Comparison of ENCODE assay signal across 21 cellular contexts in genomic region chr21:35284199-35284598, GRCh38.
A peak's percentile ranks its signal among the peaks of the same experiment; 100 is the strongest.
DNase-seq lines count a peak whose midpoint lies in the region; ATAC-seq and TF ChIP-seq lines count a peak whose summit lies in the region.
"Had no signal": no experiment of that assay in that cellular context is flagged by ENCODE, and none has a peak within 500 bp of the region (broad histone marks: within the 10 kb centered on the region; RNA-seq: fewer than 3 reads in every experiment).

No MANE protein-coding gene starts in this region.

- no peak overlapping the region for H3K27ac Mint-ChIP-seq in activated CD4-positive, alpha-beta T cell treated with anti-CD3 and anti-CD28 coated beads, Interleukin-2, amount 10 ng/mL, durations not matched to agents 7 days and 5 days
- H3K27ac Mint-ChIP-seq in naive thymus-derived CD8-positive, alpha-beta T cell: peak overlapping the region in 1 of 10 donors; percentile 13
- H3K27ac Mint-ChIP-seq: activated CD4-positive, alpha-beta T cell treated with anti-CD3 and anti-CD28 coated beads for 36 hours; B cell had no signal

- H3K4me1 ChIP-seq in IMR-90 (ENCODE audit: control insufficient read depth, insufficient read depth, low read length): no peaks in the 10 kb centered on the region
- H3K4me1 ChIP-seq in osteoblast (ENCODE audit: insufficient read depth, low read length): no peaks in the 10 kb centered on the region
- H3K4me1 ChIP-seq: body of pancreas had no signal

- no peak for TF ChIP-seq POLR2A in IMR-90 (IDR thresholded peaks at IDR 0.05; ENCODE audit: low read depth, low read length)

- H2BK20ac ChIP-seq in IMR-90 (ENCODE audit: low read depth, low read length): no peak overlapping the region

- H3K4ac ChIP-seq in IMR-90 (ENCODE audit: low read depth, low read length): no peak overlapping the region

- H2AFZ ChIP-seq in IMR-90 (replicated peaks; ENCODE audit: low read length, poor library complexity) (no peak overlapping the region), osteoblast (ENCODE audit: low read length) (peak overlapping the region; percentile 57)

- H3K27me3 Mint-ChIP-seq in activated CD4-positive, alpha-beta T cell treated with anti-CD3 and anti-CD28 coated beads, Interleukin-2, amount 10 ng/mL, durations not matched to agents 7 days and 5 days: no peaks in the 10 kb centered on the region
- peaks cover 0 to 4% (median 0%) of the 10 kb centered on the region in 5 donors for H3K27me3 Mint-ChIP-seq in naive thymus-derived CD8-positive, alpha-beta T cell
- H3K27me3 Mint-ChIP-seq: activated CD4-positive, alpha-beta T cell treated with anti-CD3 and anti-CD28 coated beads for 36 hours; B cell had no signal

- intact Hi-C loops in IMR-90 (cut with micrococcal nuclease): no loop called here

- peaks cover 25% of the 10 kb centered on the region for H3K9me3 Mint-ChIP-seq in activated CD4-positive, alpha-beta T cell treated with anti-CD3 and anti-CD28 coated beads, Interleukin-2, amount 10 ng/mL, durations not matched to agents 7 days and 5 days
- H3K9me3 Mint-ChIP-seq in naive thymus-derived CD8-positive, alpha-beta T cell: peaks cover 0 to 23% (median 17%) of the 10 kb centered on the region in 9 donors

- H3K4me3 ChIP-seq in IMR-90 (ENCODE audit: insufficient read depth, low read depth, low read length) (no peak overlapping the region), osteoblast (ENCODE audit: insufficient read depth, low read length) (no peak overlapping the region)
- H3K4me3 ChIP-seq: body of pancreas, coronary artery had no signal

- no peak overlapping the region for H3K18ac ChIP-seq in IMR-90 (ENCODE audit: low read depth, low read length)

- H3K27ac ChIP-seq in IMR-90 (ENCODE audit: insufficient read depth, low read length): no peak overlapping the region
- H3K27ac ChIP-seq in osteoblast (ENCODE audit: low read depth, low read length): no peak overlapping the region
- H3K27ac ChIP-seq: body of pancreas, coronary artery, HL-60 had no signal

- H3K36me3 ChIP-seq in IMR-90 (ENCODE audit: control insufficient read depth, insufficient read depth, low read length): no peaks in the 10 kb centered on the region
- no peaks in the 10 kb centered on the region for H3K36me3 ChIP-seq in osteoblast (ENCODE audit: insufficient read depth, low read length)

- 36% methylated on average over 6 of the region's 6 CpGs; no CpG with 5 or more reads in 1 of the 2 experiments for WGBS in IMR-90 (ENCODE audit: extremely low coverage in 2 of 2, insufficient read length in 1 of 2), 2 experiments

- no peak overlapping the region for H4K5ac ChIP-seq in IMR-90 (ENCODE audit: low read depth, low read length)

- no peak for TF ChIP-seq RAD21 in IMR-90 (IDR thresholded peaks at IDR 0.05; ENCODE audit: low read length)

- CTCF ChIA-PET in IMR-90 (lab: Yijun Ruan, JAX): no interaction called here
- CTCF ChIA-PET in activated CD4-positive, alpha-beta T cell treated with anti-CD3 and anti-CD28 coated beads, Interleukin-2, amount 10 ng/mL, durations not matched to agents 7 days and 5 days (lab: Charles Lee): interaction anchor here (1.4 kb wide), 1 partner anchor 30 kb away, joined by 4 read pairs; no protein-coding TSS in a partner anchor

- no peak overlapping the region for H2BK15ac ChIP-seq in IMR-90 (ENCODE audit: low read depth, low read length)

- TF ChIP-seq CTCF in AG09319 (IDR thresholded peaks at IDR 0.05; ENCODE audit: low read depth, low read length) (no peak), IMR-90 (conservative IDR thresholded peaks at IDR 0.05; ENCODE audit: low read depth, low read length) (no peak), osteoblast (IDR thresholded peaks at IDR 0.05; ENCODE audit: extremely low read depth, low read depth, low read length) (no peak)

- H3K79me2 ChIP-seq in osteoblast (ENCODE audit: insufficient read depth, low read length): no peaks in the 10 kb centered on the region

- no peak overlapping the region for H3K9ac ChIP-seq in IMR-90 (ENCODE audit: low read depth, low read length)
- H3K9ac ChIP-seq: SK-N-SH had no signal

- H3K56ac ChIP-seq in IMR-90 (ENCODE audit: extremely low read depth, insufficient read depth, low read length): no peak overlapping the region

- no peak for ATAC-seq in IMR-90 (ENCODE audit: low read depth)
- no peak for ATAC-seq in naive thymus-derived CD8-positive, alpha-beta T cell
- ATAC-seq: activated CD4-positive, alpha-beta T cell treated with anti-CD3 and anti-CD28 coated beads for 36 hours; body of pancreas had no signal

- H3K14ac ChIP-seq in IMR-90 (replicated peaks; ENCODE audit: low read depth, low read length): no peak overlapping the region

- H2AK5ac ChIP-seq in IMR-90 (ENCODE audit: low read depth, low read length): no peak overlapping the region

- H3K9me1 ChIP-seq in IMR-90 (ENCODE audit: insufficient read depth, low read length): no peaks in the 10 kb centered on the region

- H4K20me1 ChIP-seq in IMR-90 (ENCODE audit: insufficient read depth, low read length) (no peaks in the 10 kb centered on the region), osteoblast (ENCODE audit: insufficient read depth, low read length) (no peaks in the 10 kb centered on the region)

- no peak overlapping the region for H2BK5ac ChIP-seq in IMR-90 (ENCODE audit: low read depth, low read length, poor library complexity, severe bottlenecking)

- no peak overlapping the region for H3K23ac ChIP-seq in IMR-90 (ENCODE audit: low read depth, low read length)

- DNase-seq in AG09319 (ENCODE audit: extremely low read depth, low read depth) (peak; percentile 8), IMR-90 (no peak), glomerular visceral epithelial cell (ENCODE audit: extremely low spot score) (peak; percentile 33), osteoblast (ENCODE audit: insufficient read length, low spot score, missing footprints) (no peak), NCI-H1436 (lab: John Stamatoyannopoulos, UW) (no peak), NCI-H1417 (lab: John Stamatoyannopoulos, UW) (no peak)
- no peak for DNase-seq in activated CD4-positive, alpha-beta T cell treated with anti-CD3 and anti-CD28 coated beads, Interleukin-2, amount 10 ng/mL, durations not matched to agents 7 days and 5 days
- no peak for DNase-seq in naive thymus-derived CD8-positive, alpha-beta T cell
- DNase-seq: activated CD4-positive, alpha-beta T cell treated with anti-CD3 and anti-CD28 coated beads for 36 hours; activated CD8-positive, alpha-beta memory T cell treated with anti-CD3 and anti-CD28 coated beads, Interleukin-2, amount 50 U/mL, for 48 hours; activated naive CD4-positive, alpha-beta T cell; midbrain; NCI-H1092; NCI-H774; SK-N-SH; stimulated activated CD4-positive, alpha-beta T cell treated with anti-CD3 and anti-CD28 coated beads, Interleukin-2, amount 100 ng/mL, for 24 hours; T1000 had no signal

- no peak overlapping the region for H3K4me3 Mint-ChIP-seq in activated CD4-positive, alpha-beta T cell treated with anti-CD3 and anti-CD28 coated beads, Interleukin-2, amount 10 ng/mL, durations not matched to agents 7 days and 5 days
- H3K4me3 Mint-ChIP-seq in naive thymus-derived CD8-positive, alpha-beta T cell: no peak overlapping the region
- H3K4me3 Mint-ChIP-seq: activated CD4-positive, alpha-beta T cell treated with anti-CD3 and anti-CD28 coated beads for 36 hours; B cell had no signal

- H3K27me3 ChIP-seq in IMR-90 (ENCODE audit: control insufficient read depth, insufficient read depth, low read length) (no peaks in the 10 kb centered on the region), osteoblast (ENCODE audit: insufficient read depth, low read length) (no peaks in the 10 kb centered on the region)
- H3K27me3 ChIP-seq: body of pancreas had no signal

- no peak overlapping the region for H4K91ac ChIP-seq in IMR-90 (ENCODE audit: insufficient read depth, low read depth, low read length)

- POLR2A ChIA-PET in IMR-90 (lab: Charles Lee; ENCODE audit: unreplicated experiment): no interaction called here
- POLR2A ChIA-PET in activated CD4-positive, alpha-beta T cell treated with anti-CD3 and anti-CD28 coated beads, Interleukin-2, amount 10 ng/mL, durations not matched to agents 7 days and 5 days (lab: Charles Lee): no interaction called here
- POLR2A ChIA-PET in naive thymus-derived CD8-positive, alpha-beta T cell (lab: Charles Lee): no interaction called here

- BruUV-seq in IMR-90 (replicated peaks; lab: Mats Ljungman, UMichigan): no TSS peak

- peaks cover 5% of the 10 kb centered on the region; the same call in 1 of the 2 replicates for H3K9me3 ChIP-seq in IMR-90 (ENCODE audit: control insufficient read depth, insufficient read depth, low read length)
- H3K9me3 ChIP-seq in osteoblast (ENCODE audit: low read depth, low read length): no peaks in the 10 kb centered on the region
- H3K9me3 ChIP-seq: body of pancreas, SK-N-SH had no signal

- H3K4me2 ChIP-seq in IMR-90 (ENCODE audit: low read depth, low read length) (peak overlapping the region; percentile 36; the same call in 1 of the 2 replicates), osteoblast (ENCODE audit: insufficient read depth, low read length) (peak overlapping the region; percentile 37)
- H3K4me2 ChIP-seq: SK-N-SH had no signal

- no peak overlapping the region for H4K8ac ChIP-seq in IMR-90 (ENCODE audit: low read depth in 2 of 2, low read length in 2 of 2)

- H3K79me1 ChIP-seq in IMR-90 (ENCODE audit: low read depth in 1 of 2, low read length in 2 of 2): no peaks in the 10 kb centered on the region

- in situ Hi-C loops in IMR-90 (cut with MboI; ENCODE audit: low sequenced_read_pairs): no loop called here

- no peaks in the 10 kb centered on the region for H3K36me3 Mint-ChIP-seq in activated CD4-positive, alpha-beta T cell treated with anti-CD3 and anti-CD28 coated beads, Interleukin-2, amount 10 ng/mL, durations not matched to agents 7 days and 5 days (ENCODE audit: low read depth)
- H3K36me3 Mint-ChIP-seq in naive thymus-derived CD8-positive, alpha-beta T cell: peaks cover 0 to 13% (median 7%) of the 10 kb centered on the region in 3 donors

- no peak overlapping the region for H2AK9ac ChIP-seq in IMR-90 (replicated peaks; ENCODE audit: low read depth, low read length, poor library complexity)

- no peaks in the 10 kb centered on the region for H3K4me1 Mint-ChIP-seq in activated CD4-positive, alpha-beta T cell treated with anti-CD3 and anti-CD28 coated beads, Interleukin-2, amount 10 ng/mL, durations not matched to agents 7 days and 5 days
- H3K4me1 Mint-ChIP-seq in naive thymus-derived CD8-positive, alpha-beta T cell: peaks cover 0 to 2% (median under 1%) of the 10 kb centered on the region in 4 donors
- H3K4me1 Mint-ChIP-seq: B cell had no signal

- no peak overlapping the region for H2BK120ac ChIP-seq in IMR-90 (ENCODE audit: low read depth, low read length)

- dilution Hi-C loops in IMR-90 (cut with HindIII; ENCODE audit: low sequenced_read_pairs, unreplicated experiment): no loop called here

TF ChIP-seq in IMR-90, 13 proteins besides CTCF, POLR2A, EP300 and RAD21 (continues in another document):
- TF ChIP-seq FOS (IDR thresholded peaks at IDR 0.05; ENCODE audit: low read depth, low read length): no peak
- TF ChIP-seq MAFK (IDR thresholded peaks at IDR 0.05; ENCODE audit: low read depth, low read length): no peak
- TF ChIP-seq CHD1 (IDR thresholded peaks at IDR 0.05; ENCODE audit: low read depth, low read length): no peak
- TF ChIP-seq SMC3 (IDR thresholded peaks at IDR 0.05; ENCODE audit: low read depth, low read length): no peak
- TF ChIP-seq MAZ (IDR thresholded peaks at IDR 0.05; ENCODE audit: borderline replicate concordance, low read depth, low read length): no peak
- no peak for TF ChIP-seq BHLHE40 (IDR thresholded peaks at IDR 0.05; ENCODE audit: low read depth, low read length)

Comparison
In these comparisons a context has a peak if more than half of its experiments do, and no peak if none do; other contexts are left out.
1. DNase-seq: peak in AG09319 (single experiment) and glomerular visceral epithelial cell (single experiment); none in IMR-90 (single experiment), osteoblast (single experiment), NCI-H1436 (single experiment), activated CD4-positive, alpha-beta T cell treated with anti-CD3 and anti-CD28 coated beads, Interleukin-2, amount 10 ng/mL, durations not matched to agents 7 days and 5 days (single experiment), naive thymus-derived CD8-positive, alpha-beta T cell (0 of 10) and NCI-H1417 (0 of 3).